16 cellular contexts compared by ENCODE assay signal in genomic region chr5:4584982-4585381, GRCh38.
DNase-seq lines count a peak whose midpoint lies in the region; ATAC-seq, FAIRE-seq and TF ChIP-seq lines count a peak whose summit lies in the region.
"Had no signal": no experiment of that assay in that cellular context is flagged by ENCODE, and none has a peak within 500 bp of the region (broad histone marks: within the 10 kb centered on the region; RNA-seq: fewer than 3 reads in every experiment).

No MANE protein-coding gene starts in this region.

- H3K4me1 ChIP-seq in right atrium auricular region (no peaks in the 10 kb centered on the region), adrenal gland (replicated peaks in 1 of 2) (no peaks in the 10 kb centered on the region)
- H3K4me1 ChIP-seq: A549, gastrocnemius medialis had no signal

- TF ChIP-seq POLR2A in adrenal gland (IDR thresholded peaks at IDR 0.05), result no peak

- ATAC-seq in left cardiac atrium, result peak; percentile 27 to 95
- ATAC-seq: A549; activated CD8-positive, alpha-beta memory T cell treated with anti-CD3 and anti-CD28 coated beads, Interleukin-2, amount 10 ng/mL, durations not matched to agents 7 days and 5 days had no signal

- peak overlapping the region; percentile 55 for H3K27ac Mint-ChIP-seq in chondrocyte (ENCODE audit: unreplicated experiment)
- H3K27ac Mint-ChIP-seq: activated CD8-positive, alpha-beta memory T cell treated with anti-CD3 and anti-CD28 coated beads, Interleukin-2, amount 10 ng/mL, durations not matched to agents 7 days and 5 days had no signal

- H3K36me3 ChIP-seq in right atrium auricular region (no peaks in the 10 kb centered on the region), adrenal gland (replicated peaks in 1 of 2) (no peaks in the 10 kb centered on the region), H7 (replicated peaks; ENCODE audit: control insufficient read depth, insufficient read depth, low read length) (no peaks in the 10 kb centered on the region)
- H3K36me3 ChIP-seq: gastrocnemius medialis, thoracic aorta had no signal

- DNase-seq in left cardiac atrium, result peak; percentile 23
- DNase-seq in right atrium auricular region (ENCODE audit: low spot score), result no peak
- no peak for DNase-seq in chondrocyte (ENCODE audit: low spot score)
- DNase-seq in kidney tubule cell (ENCODE audit: low spot score), result peak; percentile 91
- peak; percentile 89 for DNase-seq in urothelium cell line (ENCODE audit: low spot score)
- DNase-seq in adrenal gland, result no peak
- DNase-seq in GOT3 (lab: John Stamatoyannopoulos, UW), result no peak
- DNase-seq in H7, result no peak
- DNase-seq: activated CD8-positive, alpha-beta memory T cell treated with anti-CD3 and anti-CD28 coated beads, Interleukin-2, amount 10 ng/mL, durations not matched to agents 7 days and 5 days; effector CD8-positive, alpha-beta T cell; gastrocnemius medialis; GF-D8; NCI-H187; NCI-H524 treated with DMSO at 0.1 percent for 48 hours had no signal

- TF ChIP-seq CTCF in right atrium auricular region (IDR thresholded peaks at IDR 0.05) (no peak), chondrocyte (IDR thresholded peaks at IDR 0.05) (no peak), adrenal gland (IDR thresholded peaks at IDR 0.05) (no peak)

- intact Hi-C loops in left cardiac atrium (cut with DNase I), result no loop called here
- intact Hi-C loops in adrenal gland (cut with DNase I), result no loop called here

- peaks cover 7% of the 10 kb centered on the region for H3K4me1 Mint-ChIP-seq in chondrocyte (ENCODE audit: low read depth)
- H3K4me1 Mint-ChIP-seq: activated CD8-positive, alpha-beta memory T cell treated with anti-CD3 and anti-CD28 coated beads, Interleukin-2, amount 10 ng/mL, durations not matched to agents 7 days and 5 days had no signal

- H3K4me3 ChIP-seq in right atrium auricular region (no peak overlapping the region), adrenal gland (no peak overlapping the region), H7 (ENCODE audit: insufficient read depth, low read depth, low read length) (no peak overlapping the region)
- H3K4me3 ChIP-seq: A549, gastrocnemius medialis, thoracic aorta had no signal

- H3K27me3 ChIP-seq in right atrium auricular region (no peaks in the 10 kb centered on the region), adrenal gland (no peaks in the 10 kb centered on the region), H7 (ENCODE audit: control insufficient read depth, insufficient read depth, low read length) (no peaks in the 10 kb centered on the region)
- H3K27me3 ChIP-seq: gastrocnemius medialis had no signal

- H3K27ac ChIP-seq in right atrium auricular region (no peak overlapping the region), adrenal gland (no peak overlapping the region)
- H3K27ac ChIP-seq: A549, gastrocnemius medialis, thoracic aorta had no signal

- 51 to 54% (median 51%) methylated on average over 8 of the region's 8 CpGs for WGBS in adrenal gland, 4 donors

- no peak overlapping the region for H3K4me3 Mint-ChIP-seq in chondrocyte (ENCODE audit: unreplicated experiment)
- H3K4me3 Mint-ChIP-seq: activated CD8-positive, alpha-beta memory T cell treated with anti-CD3 and anti-CD28 coated beads, Interleukin-2, amount 10 ng/mL, durations not matched to agents 7 days and 5 days had no signal

- H3K9me3 ChIP-seq in right atrium auricular region (no peaks in the 10 kb centered on the region), adrenal gland (replicated peaks in 1 of 3) (no peaks in the 10 kb centered on the region)
- H3K9me3 ChIP-seq: gastrocnemius medialis, thoracic aorta had no signal

- H3K36me3 Mint-ChIP-seq in chondrocyte (ENCODE audit: low read depth), result no peaks in the 10 kb centered on the region

- H3K9me3 Mint-ChIP-seq in chondrocyte (ENCODE audit: low read depth), result no peaks in the 10 kb centered on the region

- peak; percentile 94 for FAIRE-seq in urothelium cell line (lab: Jason Lieb, UNC)
- FAIRE-seq: A549 had no signal

- no peaks in the 10 kb centered on the region for H3K27me3 Mint-ChIP-seq in chondrocyte (ENCODE audit: low read depth)
- H3K27me3 Mint-ChIP-seq: activated CD8-positive, alpha-beta memory T cell treated with anti-CD3 and anti-CD28 coated beads, Interleukin-2, amount 10 ng/mL, durations not matched to agents 7 days and 5 days had no signal

Comparison
In these comparisons a context has a peak if more than half of its experiments do, and no peak if none do; other contexts are left out.
1. DNase-seq: peak in left cardiac atrium (single experiment), kidney tubule cell (single experiment) and urothelium cell line (single experiment); none in right atrium auricular region (single experiment), chondrocyte (single experiment), adrenal gland (0 of 7), GOT3 (single experiment) and H7 (single experiment).